In genomic region chr14:52031781-52032180, GRCh38 we compare ENCODE assay signal across 12 cellular contexts. TPM values are rescaled to one million over a fixed set of nuclear protein-coding genes. Genes with fewer than 3 reads are reported as not detected.
DNase-seq lines count a peak whose midpoint lies in the region; ATAC-seq and TF ChIP-seq lines count a peak whose summit lies in the region.
"Had no signal": no experiment of that assay in that cellular context is flagged by ENCODE, and none has a peak within 500 bp of the region (broad histone marks: within the 10 kb centered on the region; RNA-seq: fewer than 3 reads in every experiment).

No MANE protein-coding gene starts in this region.

- H3K4me2 ChIP-seq in skeletal muscle satellite cell (ENCODE audit: low read length): peak overlapping the region; percentile 63
- H3K4me2 ChIP-seq: BLaER1 treated with 17β-estradiol and CSF1 and Interleukin-3, amounts not matched to agents 10 nM and 100 nM had no signal

- H3K9ac ChIP-seq in skeletal muscle satellite cell (ENCODE audit: low read depth, low read length): peak overlapping the region; percentile 70
- H3K9ac ChIP-seq: BLaER1 treated with 17β-estradiol and CSF1 and Interleukin-3, amounts not matched to agents 10 nM and 100 nM had no signal

- TF ChIP-seq CTCF in ascending aorta (IDR thresholded peaks at IDR 0.05) (no peak), heart left ventricle (IDR thresholded peaks at IDR 0.05) (no peak)

- 44 to 56% (median 50%) methylated on average over 3 of the region's 3 CpGs for WGBS in heart left ventricle, 4 donors

- H3K36me3 Mint-ChIP-seq in activated naive CD4-positive, alpha-beta T cell treated with anti-CD3 and anti-CD28 coated beads, Interleukin-2, amount 50 U/mL, for 72 hours: no peaks in the 10 kb centered on the region

- H3K4me3 ChIP-seq in ascending aorta (peak overlapping the region in 1 of 2 donors; percentile 3), heart left ventricle (no peak overlapping the region), skeletal muscle satellite cell (ENCODE audit: low read length) (peak overlapping the region; percentile 10)
- H3K4me3 ChIP-seq: BLaER1 treated with 17β-estradiol and CSF1 and Interleukin-3, amounts not matched to agents 10 nM and 100 nM had no signal

- no peaks in the 10 kb centered on the region for H3K36me3 ChIP-seq in ascending aorta
- peaks cover 0 to 53% (median 30%) of the 10 kb centered on the region in 9 donors for H3K36me3 ChIP-seq in heart left ventricle
- peaks cover 31% of the 10 kb centered on the region for H3K36me3 ChIP-seq in skeletal muscle satellite cell (ENCODE audit: insufficient read depth, low read length)
- H3K36me3 ChIP-seq: WERI-Rb-1 had no signal

- H3K27ac Mint-ChIP-seq in activated naive CD4-positive, alpha-beta T cell treated with anti-CD3 and anti-CD28 coated beads, Interleukin-2, amount 50 U/mL, for 72 hours: no peak overlapping the region

- TF ChIP-seq POLR2A in heart left ventricle (IDR thresholded peaks at IDR 0.05): no peak

- intact Hi-C loops in ascending aorta (cut with DNase I): loop anchor here (2.0 to 5.0 kb wide), 2 partner anchors 36 to 43 kb away; partner anchors contain the start of genes NID2 and RTRAF
- intact Hi-C loops in heart left ventricle (cut with DNase I): loop anchor here in 2 of 10 donors (5.0 kb wide), 2 partner anchors 34 to 36 kb away; partner anchors contain the start of gene NID2 (in 1 of the 2)

- H3K9me3 ChIP-seq in ascending aorta (no peaks in the 10 kb centered on the region), heart left ventricle (no peaks in the 10 kb centered on the region), skeletal muscle satellite cell (replicated peaks; ENCODE audit: low read length) (no peaks in the 10 kb centered on the region)

- H3K4me1 ChIP-seq in ascending aorta (peaks cover 0 to 11% of the 10 kb centered on the region in 2 donors), heart left ventricle (peaks cover 0 to 51% (median 36%) of the 10 kb centered on the region in 12 donors), skeletal muscle satellite cell (ENCODE audit: control insufficient read depth, insufficient read depth, low read length) (peaks cover 36% of the 10 kb centered on the region)

- peak overlapping the region; percentile 41 to 68 for H3K27ac ChIP-seq in ascending aorta
- peak overlapping the region; percentile 21 to 81 (median 66) for H3K27ac ChIP-seq in heart left ventricle
- H3K27ac ChIP-seq: WERI-Rb-1 had no signal

- ATAC-seq in heart left ventricle (peak; percentile 96 to 98 (median 96)), HG02759 (IDR thresholded peaks at IDR 0.05; ENCODE audit: unreplicated experiment) (no peak)
- ATAC-seq in activated naive CD4-positive, alpha-beta T cell treated with anti-CD3 and anti-CD28 coated beads, Interleukin-2, amount 50 U/mL, for 72 hours: no peak
- ATAC-seq: activated T-cell treated with anti-CD3 and anti-CD28 coated beads, Interleukin-2, amount 50 U/mL, for 4 hours had no signal

- DNase-seq in Daoy (ENCODE audit: low read depth) (peak; percentile 73), ascending aorta (ENCODE audit: low spot score in 2 of 2) (peak; percentile 53 to 90), heart left ventricle (peak; percentile 70 to 93 (median 78)), NCI-H510A (lab: John Stamatoyannopoulos, UW) (no peak), SHP77 (lab: John Stamatoyannopoulos, UW) (no peak)
- no peak for DNase-seq in activated naive CD4-positive, alpha-beta T cell treated with anti-CD3 and anti-CD28 coated beads, Interleukin-2, amount 50 U/mL, for 72 hours (ENCODE audit: low spot score in 2 of 2)
- DNase-seq: activated T-cell treated with anti-CD3 and anti-CD28 coated beads, Interleukin-2, amount 50 U/mL, for 4 hours; NCI-H2171; WERI-Rb-1 had no signal

- H3K9me3 Mint-ChIP-seq in activated naive CD4-positive, alpha-beta T cell treated with anti-CD3 and anti-CD28 coated beads, Interleukin-2, amount 50 U/mL, for 72 hours: peaks cover 0 to 10% of the 10 kb centered on the region in 2 donors

- H3K27me3 ChIP-seq in ascending aorta (no peaks in the 10 kb centered on the region), heart left ventricle (no peaks in the 10 kb centered on the region), skeletal muscle satellite cell (ENCODE audit: control insufficient read depth, insufficient read depth, low read length) (no peaks in the 10 kb centered on the region)
- H3K27me3 ChIP-seq: BLaER1 treated with 17β-estradiol and CSF1 and Interleukin-3, amounts not matched to agents 10 nM and 100 nM had no signal

RNA-seq across cellular contexts. Expression of gene NID2, which starts 37.1 kb away (rescaled TPM):
- total RNA-seq in Daoy (2014; rRNA removed; shearing (Covaris generic)): 6.4 and 9.9 TPM in 2 replicates
- total RNA-seq in ascending aorta (12.2 TPM), heart left ventricle (10 to 100 TPM; 32.0 to 77.4 (median 40.9) TPM)
- 10 to 100 TPM; 17.3 to 18.8 TPM for polyA plus RNA-seq in heart left ventricle
- total RNA-seq in skeletal muscle satellite cell (2012; rRNA removed): 93.0 and 119 TPM in 2 replicates
- total RNA-seq in activated naive CD4-positive, alpha-beta T cell treated with anti-CD3 and anti-CD28 coated beads, Interleukin-2, amount 50 U/mL, for 72 hours: not detected

RNA-seq across cellular contexts. Expression of gene RTRAF, which starts 42.4 kb away (rescaled TPM):
- 199 and 233 TPM in 2 replicates for total RNA-seq in Daoy (2014; rRNA removed; shearing (Covaris generic))
- 15.3 TPM for total RNA-seq in ascending aorta
- 100 to 1,000 TPM in 7 of 9 donors, 10 to 100 TPM in 2; 72.9 to 260 (median 193) TPM for total RNA-seq in heart left ventricle
- polyA plus RNA-seq in heart left ventricle: 100 to 1,000 TPM; 163 to 272 TPM
- 76.8 and 81.9 TPM in 2 replicates for total RNA-seq in skeletal muscle satellite cell (2012; rRNA removed)
- total RNA-seq in activated naive CD4-positive, alpha-beta T cell treated with anti-CD3 and anti-CD28 coated beads, Interleukin-2, amount 50 U/mL, for 72 hours: 100 to 1,000 TPM; 179 to 241 TPM

Comparison
In these comparisons a context has a peak if more than half of its experiments do, and no peak if none do; other contexts are left out.
1. DNase-seq: peak in Daoy (single experiment), ascending aorta (2 of 2) and heart left ventricle (5 of 5); none in activated naive CD4-positive, alpha-beta T cell treated with anti-CD3 and anti-CD28 coated beads, Interleukin-2, amount 50 U/mL, for 72 hours (0 of 2), NCI-H510A (single experiment) and SHP77 (0 of 2).
2. ATAC-seq: peak in heart left ventricle (4 of 4); none in activated naive CD4-positive, alpha-beta T cell treated with anti-CD3 and anti-CD28 coated beads, Interleukin-2, amount 50 U/mL, for 72 hours (0 of 2) and HG02759 (single experiment).